Comparison of ENCODE assay signal across 1 cellular context in genomic region chr5:143416411-143416810, GRCh38.
TF ChIP-seq lines count a peak whose summit lies in the region.

No MANE protein-coding gene starts in this region.

TF ChIP-seq in HEK293, 187 proteins besides CTCF, POLR2A, EP300 and RAD21 (continued from another document):
- TF ChIP-seq ZNF513 (tag by site-specific recombination; IDR thresholded peaks at IDR 0.05) = 0 out of 2 replicates have a peak, but pooled peaks have one; percentile 44
